1 cellular context compared by ENCODE assay signal in genomic region chr19:17606786-17607185, GRCh38.
TF ChIP-seq lines count a peak whose summit lies in the region.

No MANE protein-coding gene starts in this region.

TF ChIP-seq in H1, 55 proteins besides CTCF, POLR2A, EP300 and RAD21:
- no peak for TF ChIP-seq ZNF274 (IDR thresholded peaks at IDR 0.05; ENCODE audit: borderline replicate concordance, extremely low read depth, low read length)
- no peak for TF ChIP-seq E2F6 (IDR thresholded peaks at IDR 0.05)
- TF ChIP-seq TAF7 (optimal IDR thresholded peaks at IDR 0.05; ENCODE audit: borderline replicate concordance, low read depth, low read length) = no peak
- no peak for TF ChIP-seq MAFK (IDR thresholded peaks at IDR 0.05; ENCODE audit: low read depth, low read length)
- no peak for TF ChIP-seq KDM1A (IDR thresholded peaks at IDR 0.05; ENCODE audit: borderline replicate concordance, low read length)
- TF ChIP-seq CTBP2 (IDR thresholded peaks at IDR 0.05; ENCODE audit: borderline replicate concordance, insufficient read depth, insufficient read length, low read length) = no peak
- TF ChIP-seq HDAC2 (IDR thresholded peaks at IDR 0.05; ENCODE audit: borderline replicate concordance in 1 of 2, low read depth in 2 of 2, low read length in 2 of 2) = no peak
- TF ChIP-seq MAX (IDR thresholded peaks at IDR 0.05) = no peak
- TF ChIP-seq RXRA (IDR thresholded peaks at IDR 0.05; ENCODE audit: insufficient read depth, low read depth, low read length) = no peak
- TF ChIP-seq ASH2L (IDR thresholded peaks at IDR 0.05; ENCODE audit: low read length) = no peak
- TF ChIP-seq JUND (IDR thresholded peaks at IDR 0.05; ENCODE audit: low read length) = no peak
